1 cellular context compared by ENCODE assay signal in the genomic region with DNA sequence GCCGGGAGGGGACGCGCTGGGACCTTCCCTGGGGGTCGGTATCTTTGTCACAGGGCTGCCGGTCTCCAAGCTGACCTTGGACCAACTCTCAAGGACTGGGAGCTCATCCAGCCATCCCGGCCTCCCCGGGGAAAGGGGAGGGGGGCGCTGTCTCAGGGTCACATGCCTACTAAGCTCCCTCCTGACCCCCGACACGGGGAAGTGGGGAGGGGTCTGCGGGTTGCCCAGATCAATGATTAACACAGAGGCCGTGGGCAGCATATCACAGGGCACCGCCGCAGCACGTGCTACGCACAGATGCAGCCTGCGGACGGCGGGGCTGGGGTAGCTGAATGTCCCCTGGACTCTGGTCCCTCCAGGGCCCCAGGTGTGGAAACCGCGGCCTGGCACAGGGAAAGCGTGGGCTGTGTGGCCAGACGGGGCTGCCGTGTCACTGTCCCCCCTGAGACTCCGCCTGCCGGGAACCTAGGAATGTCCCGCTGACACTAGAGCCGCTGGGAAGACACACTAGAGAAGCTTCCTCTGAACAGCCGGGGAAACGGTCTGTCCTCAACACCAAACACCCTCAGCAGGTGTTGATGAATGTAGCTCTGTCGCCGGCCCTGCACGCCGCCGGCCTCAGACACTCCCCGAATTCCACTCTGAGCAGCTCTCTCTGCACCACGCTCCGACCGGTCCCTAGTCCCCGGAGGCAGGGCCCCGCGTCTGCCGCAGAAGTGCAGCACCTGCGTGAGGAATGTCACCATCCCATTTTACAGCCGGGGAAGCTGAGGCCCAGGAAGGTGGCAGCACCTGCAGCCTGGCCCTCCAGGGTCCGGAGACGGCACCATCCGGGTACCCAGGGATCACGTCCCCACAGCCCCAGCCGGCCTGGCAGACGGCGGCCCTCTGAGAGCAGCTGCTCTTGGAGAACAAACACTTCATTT.
TF ChIP-seq lines count a peak whose summit lies in the region.

No MANE protein-coding gene starts in this region.

TF ChIP-seq in HepG2, 621 proteins besides CTCF, POLR2A, EP300 and RAD21 (continued from another document and continues in another):
- no peak for TF ChIP-seq GATAD1 (CRISPR knock-in tag; IDR thresholded peaks at IDR 0.05)
- no peak for TF ChIP-seq ZKSCAN5 (CRISPR knock-in tag; IDR thresholded peaks at IDR 0.05)
- TF ChIP-seq, protein P1, sequence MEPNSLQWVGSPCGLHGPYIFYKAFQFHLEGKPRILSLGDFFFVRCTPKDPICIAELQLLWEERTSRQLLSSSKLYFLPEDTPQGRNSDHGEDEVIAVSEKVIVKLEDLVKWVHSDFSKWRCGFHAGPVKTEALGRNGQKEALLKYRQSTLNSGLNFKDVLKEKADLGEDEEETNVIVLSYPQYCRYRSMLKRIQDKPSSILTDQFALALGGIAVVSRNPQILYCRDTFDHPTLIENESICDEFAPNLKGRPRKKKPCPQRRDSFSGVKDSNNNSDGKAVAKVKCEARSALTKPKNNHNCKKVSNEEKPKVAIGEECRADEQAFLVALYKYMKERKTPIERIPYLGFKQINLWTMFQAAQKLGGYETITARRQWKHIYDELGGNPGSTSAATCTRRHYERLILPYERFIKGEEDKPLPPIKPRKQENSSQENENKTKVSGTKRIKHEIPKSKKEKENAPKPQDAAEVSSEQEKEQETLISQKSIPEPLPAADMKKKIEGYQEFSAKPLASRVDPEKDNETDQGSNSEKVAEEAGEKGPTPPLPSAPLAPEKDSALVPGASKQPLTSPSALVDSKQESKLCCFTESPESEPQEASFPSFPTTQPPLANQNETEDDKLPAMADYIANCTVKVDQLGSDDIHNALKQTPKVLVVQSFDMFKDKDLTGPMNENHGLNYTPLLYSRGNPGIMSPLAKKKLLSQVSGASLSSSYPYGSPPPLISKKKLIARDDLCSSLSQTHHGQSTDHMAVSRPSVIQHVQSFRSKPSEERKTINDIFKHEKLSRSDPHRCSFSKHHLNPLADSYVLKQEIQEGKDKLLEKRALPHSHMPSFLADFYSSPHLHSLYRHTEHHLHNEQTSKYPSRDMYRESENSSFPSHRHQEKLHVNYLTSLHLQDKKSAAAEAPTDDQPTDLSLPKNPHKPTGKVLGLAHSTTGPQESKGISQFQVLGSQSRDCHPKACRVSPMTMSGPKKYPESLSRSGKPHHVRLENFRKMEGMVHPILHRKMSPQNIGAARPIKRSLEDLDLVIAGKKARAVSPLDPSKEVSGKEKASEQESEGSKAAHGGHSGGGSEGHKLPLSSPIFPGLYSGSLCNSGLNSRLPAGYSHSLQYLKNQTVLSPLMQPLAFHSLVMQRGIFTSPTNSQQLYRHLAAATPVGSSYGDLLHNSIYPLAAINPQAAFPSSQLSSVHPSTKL (CRISPR knock-in tag; IDR thresholded peaks at IDR 0.05): peak; percentile 76
- 0 out of 2 replicates have a peak, but pooled peaks have one; percentile 20 for TF ChIP-seq MIER3 (CRISPR knock-in tag; IDR thresholded peaks at IDR 0.05; ENCODE audit: borderline replicate concordance)
- TF ChIP-seq NFE2L2 (IDR thresholded peaks at IDR 0.05; ENCODE audit: low read length): no peak
- TF ChIP-seq ZNF747 (CRISPR knock-in tag; IDR thresholded peaks at IDR 0.05; ENCODE audit: borderline replicate concordance): no peak
- TF ChIP-seq ZSCAN25 (CRISPR knock-in tag; IDR thresholded peaks at IDR 0.05): peak; percentile 76; the same call in 1 of the 2 replicates
- TF ChIP-seq ZNF75D (CRISPR knock-in tag; IDR thresholded peaks at IDR 0.05; ENCODE audit: borderline replicate concordance): no peak
- TF ChIP-seq PAX8 (CRISPR knock-in tag; IDR thresholded peaks at IDR 0.05; ENCODE audit: borderline replicate concordance): 0 out of 2 replicates have a peak, but pooled peaks have one; percentile 45
- TF ChIP-seq, protein P2, sequence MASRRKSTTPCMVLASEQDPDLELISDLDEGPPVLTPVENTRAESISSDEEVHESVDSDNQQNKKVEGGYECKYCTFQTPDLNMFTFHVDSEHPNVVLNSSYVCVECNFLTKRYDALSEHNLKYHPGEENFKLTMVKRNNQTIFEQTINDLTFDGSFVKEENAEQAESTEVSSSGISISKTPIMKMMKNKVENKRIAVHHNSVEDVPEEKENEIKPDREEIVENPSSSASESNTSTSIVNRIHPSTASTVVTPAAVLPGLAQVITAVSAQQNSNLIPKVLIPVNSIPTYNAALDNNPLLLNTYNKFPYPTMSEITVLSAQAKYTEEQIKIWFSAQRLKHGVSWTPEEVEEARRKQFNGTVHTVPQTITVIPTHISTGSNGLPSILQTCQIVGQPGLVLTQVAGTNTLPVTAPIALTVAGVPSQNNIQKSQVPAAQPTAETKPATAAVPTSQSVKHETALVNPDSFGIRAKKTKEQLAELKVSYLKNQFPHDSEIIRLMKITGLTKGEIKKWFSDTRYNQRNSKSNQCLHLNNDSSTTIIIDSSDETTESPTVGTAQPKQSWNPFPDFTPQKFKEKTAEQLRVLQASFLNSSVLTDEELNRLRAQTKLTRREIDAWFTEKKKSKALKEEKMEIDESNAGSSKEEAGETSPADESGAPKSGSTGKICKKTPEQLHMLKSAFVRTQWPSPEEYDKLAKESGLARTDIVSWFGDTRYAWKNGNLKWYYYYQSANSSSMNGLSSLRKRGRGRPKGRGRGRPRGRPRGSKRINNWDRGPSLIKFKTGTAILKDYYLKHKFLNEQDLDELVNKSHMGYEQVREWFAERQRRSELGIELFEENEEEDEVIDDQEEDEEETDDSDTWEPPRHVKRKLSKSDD (CRISPR knock-in tag; IDR thresholded peaks at IDR 0.05; ENCODE audit: low read depth): peak; percentile 74; the same call in 1 of the 2 replicates
- TF ChIP-seq, protein P3, sequence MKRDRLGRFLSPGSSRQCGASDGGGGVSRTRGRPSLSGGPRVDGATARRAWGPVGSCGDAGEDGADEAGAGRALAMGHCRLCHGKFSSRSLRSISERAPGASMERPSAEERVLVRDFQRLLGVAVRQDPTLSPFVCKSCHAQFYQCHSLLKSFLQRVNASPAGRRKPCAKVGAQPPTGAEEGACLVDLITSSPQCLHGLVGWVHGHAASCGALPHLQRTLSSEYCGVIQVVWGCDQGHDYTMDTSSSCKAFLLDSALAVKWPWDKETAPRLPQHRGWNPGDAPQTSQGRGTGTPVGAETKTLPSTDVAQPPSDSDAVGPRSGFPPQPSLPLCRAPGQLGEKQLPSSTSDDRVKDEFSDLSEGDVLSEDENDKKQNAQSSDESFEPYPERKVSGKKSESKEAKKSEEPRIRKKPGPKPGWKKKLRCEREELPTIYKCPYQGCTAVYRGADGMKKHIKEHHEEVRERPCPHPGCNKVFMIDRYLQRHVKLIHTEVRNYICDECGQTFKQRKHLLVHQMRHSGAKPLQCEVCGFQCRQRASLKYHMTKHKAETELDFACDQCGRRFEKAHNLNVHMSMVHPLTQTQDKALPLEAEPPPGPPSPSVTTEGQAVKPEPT (CRISPR knock-in tag; IDR thresholded peaks at IDR 0.05; ENCODE audit: low read depth): 0 out of 2 replicates have a peak, but pooled peaks have one; percentile 48
- TF ChIP-seq, protein P4, sequence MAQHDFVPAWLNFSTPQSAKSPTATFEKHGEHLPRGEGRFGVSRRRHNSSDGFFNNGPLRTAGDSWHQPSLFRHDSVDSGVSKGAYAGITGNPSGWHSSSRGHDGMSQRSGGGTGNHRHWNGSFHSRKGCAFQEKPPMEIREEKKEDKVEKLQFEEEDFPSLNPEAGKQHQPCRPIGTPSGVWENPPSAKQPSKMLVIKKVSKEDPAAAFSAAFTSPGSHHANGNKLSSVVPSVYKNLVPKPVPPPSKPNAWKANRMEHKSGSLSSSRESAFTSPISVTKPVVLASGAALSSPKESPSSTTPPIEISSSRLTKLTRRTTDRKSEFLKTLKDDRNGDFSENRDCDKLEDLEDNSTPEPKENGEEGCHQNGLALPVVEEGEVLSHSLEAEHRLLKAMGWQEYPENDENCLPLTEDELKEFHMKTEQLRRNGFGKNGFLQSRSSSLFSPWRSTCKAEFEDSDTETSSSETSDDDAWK (CRISPR knock-in tag; IDR thresholded peaks at IDR 0.05): no peak
- TF ChIP-seq SATB2 (CRISPR knock-in tag; IDR thresholded peaks at IDR 0.05): no peak
- no peak for TF ChIP-seq ZSCAN20 (CRISPR knock-in tag; IDR thresholded peaks at IDR 0.05; ENCODE audit: borderline replicate concordance)
- TF ChIP-seq, protein P5, sequence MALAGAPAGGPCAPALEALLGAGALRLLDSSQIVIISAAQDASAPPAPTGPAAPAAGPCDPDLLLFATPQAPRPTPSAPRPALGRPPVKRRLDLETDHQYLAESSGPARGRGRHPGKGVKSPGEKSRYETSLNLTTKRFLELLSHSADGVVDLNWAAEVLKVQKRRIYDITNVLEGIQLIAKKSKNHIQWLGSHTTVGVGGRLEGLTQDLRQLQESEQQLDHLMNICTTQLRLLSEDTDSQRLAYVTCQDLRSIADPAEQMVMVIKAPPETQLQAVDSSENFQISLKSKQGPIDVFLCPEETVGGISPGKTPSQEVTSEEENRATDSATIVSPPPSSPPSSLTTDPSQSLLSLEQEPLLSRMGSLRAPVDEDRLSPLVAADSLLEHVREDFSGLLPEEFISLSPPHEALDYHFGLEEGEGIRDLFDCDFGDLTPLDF (CRISPR knock-in tag; IDR thresholded peaks at IDR 0.05): no peak
- TF ChIP-seq ZKSCAN1 (IDR thresholded peaks at IDR 0.05; ENCODE audit: low read length): peak; percentile 53; the same call in 1 of the 2 replicates
- no peak for TF ChIP-seq SRSF9 (IDR thresholded peaks at IDR 0.05; ENCODE audit: borderline replicate concordance, insufficient read depth, low read depth, low read length, poor library complexity, severe bottlenecking)
- TF ChIP-seq ZSCAN21 (CRISPR knock-in tag; IDR thresholded peaks at IDR 0.05; ENCODE audit: borderline replicate concordance): peak; percentile 53; the same call in 1 of the 2 replicates
- TF ChIP-seq, protein P6, sequence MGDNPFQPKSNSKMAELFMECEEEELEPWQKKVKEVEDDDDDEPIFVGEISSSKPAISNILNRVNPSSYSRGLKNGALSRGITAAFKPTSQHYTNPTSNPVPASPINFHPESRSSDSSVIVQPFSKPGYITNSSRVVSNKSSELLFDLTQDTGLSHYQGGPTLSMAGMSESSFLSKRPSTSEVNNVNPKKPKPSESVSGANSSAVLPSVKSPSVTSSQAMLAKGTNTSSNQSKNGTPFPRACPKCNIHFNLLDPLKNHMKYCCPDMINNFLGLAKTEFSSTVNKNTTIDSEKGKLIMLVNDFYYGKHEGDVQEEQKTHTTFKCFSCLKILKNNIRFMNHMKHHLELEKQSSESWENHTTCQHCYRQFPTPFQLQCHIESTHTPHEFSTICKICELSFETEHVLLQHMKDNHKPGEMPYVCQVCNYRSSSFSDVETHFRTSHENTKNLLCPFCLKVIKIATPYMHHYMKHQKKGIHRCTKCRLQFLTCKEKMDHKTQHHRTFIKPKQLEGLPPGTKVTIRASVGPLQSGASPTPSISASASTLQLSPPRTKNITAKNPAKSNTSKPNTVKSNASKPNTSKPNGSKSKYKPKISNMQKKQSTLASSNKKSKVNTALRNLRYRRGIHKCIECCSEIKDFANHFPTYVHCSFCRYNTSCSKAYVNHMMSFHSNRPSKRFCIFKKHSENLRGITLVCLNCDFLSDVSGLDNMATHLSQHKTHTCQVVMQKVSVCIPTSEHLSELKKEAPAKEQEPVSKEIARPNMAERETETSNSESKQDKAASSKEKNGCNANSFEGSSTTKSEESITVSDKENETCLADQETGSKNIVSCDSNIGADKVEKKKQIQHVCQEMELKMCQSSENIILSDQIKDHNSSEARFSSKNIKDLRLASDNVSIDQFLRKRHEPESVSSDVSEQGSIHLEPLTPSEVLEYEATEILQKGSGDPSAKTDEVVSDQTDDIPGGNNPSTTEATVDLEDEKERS (CRISPR knock-in tag; IDR thresholded peaks at IDR 0.05): 0 out of 2 replicates have a peak, but pooled peaks have one; percentile 14
- TF ChIP-seq, protein P7, sequence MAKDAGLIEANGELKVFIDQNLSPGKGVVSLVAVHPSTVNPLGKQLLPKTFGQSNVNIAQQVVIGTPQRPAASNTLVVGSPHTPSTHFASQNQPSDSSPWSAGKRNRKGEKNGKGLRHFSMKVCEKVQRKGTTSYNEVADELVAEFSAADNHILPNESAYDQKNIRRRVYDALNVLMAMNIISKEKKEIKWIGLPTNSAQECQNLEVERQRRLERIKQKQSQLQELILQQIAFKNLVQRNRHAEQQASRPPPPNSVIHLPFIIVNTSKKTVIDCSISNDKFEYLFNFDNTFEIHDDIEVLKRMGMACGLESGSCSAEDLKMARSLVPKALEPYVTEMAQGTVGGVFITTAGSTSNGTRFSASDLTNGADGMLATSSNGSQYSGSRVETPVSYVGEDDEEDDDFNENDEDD (CRISPR knock-in tag; IDR thresholded peaks at IDR 0.05; ENCODE audit: borderline replicate concordance): peak; percentile 74
- TF ChIP-seq ZNF329 (CRISPR knock-in tag; IDR thresholded peaks at IDR 0.05; ENCODE audit: low read depth): no peak
- TF ChIP-seq, protein P8, sequence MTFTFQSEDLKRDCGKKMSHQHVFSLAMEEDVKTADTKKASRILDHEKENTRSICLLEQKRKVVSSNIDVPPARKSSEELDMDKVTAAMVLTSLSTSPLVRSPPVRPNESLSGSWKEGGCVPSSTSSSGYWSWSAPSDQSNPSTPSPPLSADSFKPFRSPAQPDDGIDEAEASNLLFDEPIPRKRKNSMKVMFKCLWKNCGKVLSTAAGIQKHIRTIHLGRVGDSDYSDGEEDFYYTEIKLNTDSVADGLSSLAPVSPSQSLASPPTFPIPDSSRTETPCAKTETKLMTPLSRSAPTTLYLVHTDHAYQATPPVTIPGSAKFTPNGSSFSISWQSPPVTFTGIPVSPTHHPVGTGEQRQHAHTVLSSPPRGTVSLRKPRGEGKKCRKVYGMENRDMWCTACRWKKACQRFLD (CRISPR knock-in tag; IDR thresholded peaks at IDR 0.05; ENCODE audit: borderline replicate concordance): peak; percentile 36; the same call in 1 of the 2 replicates
- TF ChIP-seq TBX2 (CRISPR knock-in tag; IDR thresholded peaks at IDR 0.05; ENCODE audit: borderline replicate concordance): peak; percentile 67; the same call in 1 of the 2 replicates
- TF ChIP-seq SSRP1 (CRISPR knock-in tag; IDR thresholded peaks at IDR 0.05): peak; percentile 88; the same call in 1 of the 2 replicates
- TF ChIP-seq KLF16 (CRISPR knock-in tag; IDR thresholded peaks at IDR 0.05): peak in 1 of 2 experiments; percentile 69; a peak in 2 of 4 replicates
- peak; percentile 73 for TF ChIP-seq HNF4G (IDR thresholded peaks at IDR 0.05; ENCODE audit: borderline replicate concordance, low read depth, low read length)
- TF ChIP-seq HNF4G (CRISPR knock-in tag; IDR thresholded peaks at IDR 0.05; ENCODE audit: borderline replicate concordance, low read depth): peak; percentile 82; the same call in 1 of the 2 replicates
- TF ChIP-seq, protein P9, sequence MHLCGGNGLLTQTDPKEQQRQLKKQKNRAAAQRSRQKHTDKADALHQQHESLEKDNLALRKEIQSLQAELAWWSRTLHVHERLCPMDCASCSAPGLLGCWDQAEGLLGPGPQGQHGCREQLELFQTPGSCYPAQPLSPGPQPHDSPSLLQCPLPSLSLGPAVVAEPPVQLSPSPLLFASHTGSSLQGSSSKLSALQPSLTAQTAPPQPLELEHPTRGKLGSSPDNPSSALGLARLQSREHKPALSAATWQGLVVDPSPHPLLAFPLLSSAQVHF (CRISPR knock-in tag; IDR thresholded peaks at IDR 0.05): no peak
- TF ChIP-seq ZNF337 (CRISPR knock-in tag; IDR thresholded peaks at IDR 0.05; ENCODE audit: borderline replicate concordance, low read depth): peak; percentile 82; the same call in 1 of the 2 replicates
- TF ChIP-seq, protein P10, sequence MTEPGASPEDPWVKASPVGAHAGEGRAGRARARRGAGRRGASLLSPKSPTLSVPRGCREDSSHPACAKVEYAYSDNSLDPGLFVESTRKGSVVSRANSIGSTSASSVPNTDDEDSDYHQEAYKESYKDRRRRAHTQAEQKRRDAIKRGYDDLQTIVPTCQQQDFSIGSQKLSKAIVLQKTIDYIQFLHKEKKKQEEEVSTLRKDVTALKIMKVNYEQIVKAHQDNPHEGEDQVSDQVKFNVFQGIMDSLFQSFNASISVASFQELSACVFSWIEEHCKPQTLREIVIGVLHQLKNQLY (CRISPR knock-in tag; IDR thresholded peaks at IDR 0.05): peak; percentile 89
- peak; percentile 60 for TF ChIP-seq FOXA3 (CRISPR knock-in tag; IDR thresholded peaks at IDR 0.05)
- TF ChIP-seq FOXM1 (CRISPR knock-in tag; IDR thresholded peaks at IDR 0.05): no peak
- peak in 1 of 2 experiments; percentile 33; a peak in 1 of 4 replicates for TF ChIP-seq NR2F1 (CRISPR knock-in tag; IDR thresholded peaks at IDR 0.05)
- no peak for TF ChIP-seq ZNF792 (CRISPR knock-in tag; IDR thresholded peaks at IDR 0.05)
